Comparison of ENCODE assay signal across 17 cellular contexts in the genomic region with DNA sequence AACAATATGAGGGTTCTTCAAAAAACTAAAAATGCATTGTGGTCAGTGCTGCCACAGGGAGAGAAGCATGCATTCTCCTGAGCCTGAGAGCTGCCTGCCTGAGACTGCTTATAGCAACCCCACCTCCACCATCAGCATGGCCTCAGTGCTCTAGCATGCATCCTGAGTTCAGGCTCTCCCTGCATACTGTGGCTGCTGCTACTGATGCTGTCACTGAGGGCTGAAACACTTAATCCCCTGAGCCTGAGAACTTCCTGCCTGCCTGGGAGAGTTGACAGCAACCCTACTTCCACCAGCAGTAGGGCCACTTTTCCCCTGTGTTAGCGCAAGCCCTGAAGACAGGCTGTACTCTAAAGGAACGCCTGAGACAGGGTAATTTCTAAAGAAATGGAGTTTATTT.
A peak's percentile ranks its signal among the peaks of the same experiment; 100 is the strongest.
DNase-seq lines count a peak whose midpoint lies in the region; ATAC-seq and TF ChIP-seq lines count a peak whose summit lies in the region.
"Had no signal": no experiment of that assay in that cellular context is flagged by ENCODE, and none has a peak within 500 bp of the region (broad histone marks: within the 10 kb centered on the region; RNA-seq: fewer than 3 reads in every experiment).

No MANE protein-coding gene starts in this region.

- H3K79me2 ChIP-seq in mesendoderm (ENCODE audit: control insufficient read depth, insufficient read depth, low read length): no peaks in the 10 kb centered on the region

- intact Hi-C loops in A673 (cut with micrococcal nuclease; ENCODE audit: unreplicated experiment): no loop called here

- H3K9me3 Mint-ChIP-seq in endodermal cell: no peaks in the 10 kb centered on the region
- peaks cover 9% of the 10 kb centered on the region for H3K9me3 Mint-ChIP-seq in activated naive CD8-positive, alpha-beta T cell treated with anti-CD3 and anti-CD28 coated beads, Interleukin-2, amount 50 U/mL, for 24 hours

- DNase-seq in NT2/D1 (ENCODE audit: low read depth, low spot score): peak; percentile 11
- peak; percentile 52 for DNase-seq in endodermal cell
- peak; percentile 19 for DNase-seq in mesendoderm
- no peak for DNase-seq in A673 (ENCODE audit: low spot score)
- DNase-seq in activated naive CD8-positive, alpha-beta T cell treated with anti-CD3 and anti-CD28 coated beads, Interleukin-2, amount 50 U/mL, for 24 hours: no peak
- DNase-seq in superior temporal gyrus (ENCODE audit: extremely low spot score): no peak
- DNase-seq: AML-193; CD4-positive, alpha-beta memory T cell; DMS153; DMS79; GDM1; HFFc6; IMR-90 had no signal

- H3K4me1 ChIP-seq in NT2/D1 (ENCODE audit: insufficient read depth, insufficient read length) (no peaks in the 10 kb centered on the region), endodermal cell (ENCODE audit: control insufficient read depth, insufficient read depth, low read length) (no peaks in the 10 kb centered on the region), mesendoderm (ENCODE audit: control insufficient read depth, low read depth, low read length) (no peaks in the 10 kb centered on the region), A673 (ENCODE audit: insufficient read depth, low read length, poor library complexity, severe bottlenecking) (no peaks in the 10 kb centered on the region)

- no peak overlapping the region for H3K4me2 ChIP-seq in mesendoderm (ENCODE audit: low read length)

- H4K5ac ChIP-seq in mesendoderm (ENCODE audit: low read length): no peak overlapping the region

- no peaks in the 10 kb centered on the region for H3K79me1 ChIP-seq in mesendoderm (ENCODE audit: low read length)

- CTCF ChIA-PET in A673 (lab: Charles Lee): no interaction called here

- no peak overlapping the region for H4K8ac ChIP-seq in mesendoderm (ENCODE audit: low read depth, low read length)

- H3K36me3 Mint-ChIP-seq in endodermal cell (ENCODE audit: low read depth): no peaks in the 10 kb centered on the region
- no peaks in the 10 kb centered on the region for H3K36me3 Mint-ChIP-seq in activated naive CD8-positive, alpha-beta T cell treated with anti-CD3 and anti-CD28 coated beads, Interleukin-2, amount 50 U/mL, for 24 hours (ENCODE audit: low read depth)
- H3K36me3 Mint-ChIP-seq: CD4-positive, alpha-beta memory T cell had no signal

- H3K36me3 ChIP-seq in NT2/D1 (ENCODE audit: insufficient read depth, insufficient read length, low read length) (no peaks in the 10 kb centered on the region), endodermal cell (ENCODE audit: control insufficient read depth, insufficient read depth, low read length) (no peaks in the 10 kb centered on the region), mesendoderm (ENCODE audit: control insufficient read depth, insufficient read depth, low read length) (no peaks in the 10 kb centered on the region), A673 (ENCODE audit: insufficient read depth, low read length, poor library complexity, severe bottlenecking) (no peaks in the 10 kb centered on the region)

- H3K56ac ChIP-seq in mesendoderm (ENCODE audit: low read length): no peak overlapping the region

- H2AK5ac ChIP-seq in mesendoderm (ENCODE audit: low read length): no peak overlapping the region

- no peak overlapping the region for H2BK5ac ChIP-seq in mesendoderm (ENCODE audit: low read length)

- no peaks in the 10 kb centered on the region for H3K27me3 Mint-ChIP-seq in endodermal cell (ENCODE audit: insufficient read depth)
- no peaks in the 10 kb centered on the region for H3K27me3 Mint-ChIP-seq in activated naive CD8-positive, alpha-beta T cell treated with anti-CD3 and anti-CD28 coated beads, Interleukin-2, amount 50 U/mL, for 24 hours

- H2BK15ac ChIP-seq in mesendoderm (replicated peaks; ENCODE audit: low read depth): no peak overlapping the region

- H3K4me3 ChIP-seq in NT2/D1 (ENCODE audit: insufficient read length, low read depth) (no peak overlapping the region), endodermal cell (ENCODE audit: low read length) (no peak overlapping the region), mesendoderm (ENCODE audit: low read length) (no peak overlapping the region), A673 (ENCODE audit: low read depth, low read length, poor library complexity, severe bottlenecking) (no peak overlapping the region)
- H3K4me3 ChIP-seq: K562 had no signal

- no peak overlapping the region for H3K27ac Mint-ChIP-seq in endodermal cell
- no peak overlapping the region for H3K27ac Mint-ChIP-seq in activated naive CD8-positive, alpha-beta T cell treated with anti-CD3 and anti-CD28 coated beads, Interleukin-2, amount 50 U/mL, for 24 hours
- H3K27ac Mint-ChIP-seq: CD4-positive, alpha-beta memory T cell; HFFc6 had no signal

- ATAC-seq in GM21447 (IDR thresholded peaks at IDR 0.05; ENCODE audit: unreplicated experiment): no peak
- ATAC-seq in activated naive CD8-positive, alpha-beta T cell treated with anti-CD3 and anti-CD28 coated beads, Interleukin-2, amount 50 U/mL, for 24 hours: no peak
- ATAC-seq: HCT116, K562 had no signal

- TF ChIP-seq CTCF in endodermal cell (conservative IDR thresholded peaks at IDR 0.05): no peak
- no peak for TF ChIP-seq CTCF in A673 (conservative IDR thresholded peaks at IDR 0.05; ENCODE audit: low read depth, low read length)

- H3K4me1 Mint-ChIP-seq in endodermal cell: no peaks in the 10 kb centered on the region
- no peaks in the 10 kb centered on the region for H3K4me1 Mint-ChIP-seq in activated naive CD8-positive, alpha-beta T cell treated with anti-CD3 and anti-CD28 coated beads, Interleukin-2, amount 50 U/mL, for 24 hours
- H3K4me1 Mint-ChIP-seq: CD4-positive, alpha-beta memory T cell had no signal

- no peak overlapping the region for H2BK120ac ChIP-seq in mesendoderm (ENCODE audit: low read depth, low read length)

- H3K9ac ChIP-seq in NT2/D1 (ENCODE audit: insufficient read length, low read depth): no peak overlapping the region
- no peak overlapping the region for H3K9ac ChIP-seq in endodermal cell (ENCODE audit: extremely low read depth, low read length, poor library complexity, severe bottlenecking)
- H3K9ac ChIP-seq in mesendoderm (ENCODE audit: low read length): no peak overlapping the region

- no TSS peak for BruUV-seq in A673 (replicated peaks; lab: Mats Ljungman, UMichigan)

- no peak overlapping the region for H3K4ac ChIP-seq in mesendoderm (ENCODE audit: low read depth, low read length)

- H3K4me3 Mint-ChIP-seq in endodermal cell: no peak overlapping the region
- no peak overlapping the region for H3K4me3 Mint-ChIP-seq in activated naive CD8-positive, alpha-beta T cell treated with anti-CD3 and anti-CD28 coated beads, Interleukin-2, amount 50 U/mL, for 24 hours
- H3K4me3 Mint-ChIP-seq: CD4-positive, alpha-beta memory T cell; HFFc6 had no signal

- 86 to 95% methylated on average over 1 to 2 of the region's 2 CpGs for WGBS in endodermal cell (ENCODE audit: insufficient coverage in 1 of 2, insufficient read length in 1 of 2), 2 experiments
- no CpG with 5 or more reads among the region's 2 CpGs for WGBS in mesendoderm (ENCODE audit: extremely low coverage, insufficient coverage, low lambda C conversion rate)

- H3K27ac ChIP-seq in endodermal cell (ENCODE audit: low read depth, low read length): no peak overlapping the region
- no peak overlapping the region for H3K27ac ChIP-seq in mesendoderm (ENCODE audit: low read depth, low read length)
- no peak overlapping the region for H3K27ac ChIP-seq in A673 (ENCODE audit: low read depth, low read length, poor library complexity, severe bottlenecking)
- H3K27ac ChIP-seq: C4-2B had no signal

- POLR2A ChIA-PET in A673 (lab: Charles Lee; ENCODE audit: low non-redundant PET): no interaction called here

- H3K23ac ChIP-seq in mesendoderm (ENCODE audit: low read length): no peak overlapping the region

- no peaks in the 10 kb centered on the region for H3K9me3 ChIP-seq in NT2/D1 (ENCODE audit: insufficient read depth, low read length)
- H3K9me3 ChIP-seq in endodermal cell (ENCODE audit: control insufficient read depth, low read length): no peaks in the 10 kb centered on the region
- no peaks in the 10 kb centered on the region for H3K9me3 ChIP-seq in A673 (ENCODE audit: low read depth, low read length, poor library complexity, severe bottlenecking)

- H3K27me3 ChIP-seq in NT2/D1 (ENCODE audit: insufficient read depth, insufficient read length) (no peaks in the 10 kb centered on the region), endodermal cell (ENCODE audit: control insufficient read depth, insufficient read depth, low read length, poor library complexity, severe bottlenecking) (no peaks in the 10 kb centered on the region), mesendoderm (ENCODE audit: insufficient read depth, low read length, poor library complexity) (no peaks in the 10 kb centered on the region), A673 (replicated peaks; ENCODE audit: insufficient read depth, low read depth, low read length, poor library complexity) (no peaks in the 10 kb centered on the region)

- H3K18ac ChIP-seq in mesendoderm (ENCODE audit: low read length): no peak overlapping the region

Comparison
In these comparisons a context has a peak if more than half of its experiments do, and no peak if none do; other contexts are left out.
1. DNase-seq: peak in NT2/D1 (single experiment), endodermal cell (single experiment) and mesendoderm (single experiment); none in A673 (single experiment), activated naive CD8-positive, alpha-beta T cell treated with anti-CD3 and anti-CD28 coated beads, Interleukin-2, amount 50 U/mL, for 24 hours (single experiment) and superior temporal gyrus (single experiment).